ENCODE assay signal across 17 cellular contexts in the genomic region with DNA sequence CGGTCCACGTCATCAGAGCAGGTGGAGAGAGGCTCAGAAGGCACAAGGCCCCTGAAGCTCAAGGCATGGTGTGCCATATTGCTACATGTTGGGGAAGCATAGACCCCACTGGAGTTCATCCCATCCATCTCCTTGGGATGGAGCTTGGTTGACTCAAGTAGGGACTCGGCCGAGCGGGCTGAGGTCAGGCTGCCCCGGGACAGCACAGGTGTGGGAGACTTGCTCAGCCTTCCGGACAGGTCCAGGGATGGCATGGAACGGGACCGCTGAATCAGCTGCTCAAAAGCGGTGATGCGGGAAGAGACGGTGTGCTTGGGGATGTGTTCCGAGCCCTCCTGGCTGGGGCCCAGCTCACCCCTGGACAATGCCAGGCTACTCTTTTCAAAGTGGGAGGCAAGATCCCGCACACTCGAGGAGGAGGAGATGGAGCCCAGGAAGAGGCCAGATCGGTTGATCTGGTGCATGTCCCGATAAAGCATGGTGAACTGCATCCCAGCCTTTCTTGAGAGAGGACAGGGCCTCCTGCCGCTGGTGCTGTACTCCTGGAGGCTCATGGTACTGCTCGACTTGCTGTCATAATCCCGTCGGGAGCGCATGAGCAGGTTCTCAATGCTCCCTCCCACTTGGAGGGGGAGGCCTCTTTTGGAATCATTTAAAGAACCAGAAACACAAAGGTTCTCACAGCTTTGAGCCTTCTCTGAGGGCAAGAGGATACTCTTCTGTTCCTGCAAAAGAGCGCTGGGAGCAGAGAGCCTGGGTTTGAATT.
"Had no signal": no experiment of that assay in that cellular context is flagged by ENCODE, and none has a peak within 500 bp of the region (broad histone marks: within the 10 kb centered on the region; RNA-seq: fewer than 3 reads in every experiment).

No MANE protein-coding gene starts in this region.

- H2AFZ ChIP-seq: hepatocyte had no signal

- H3K9me3 ChIP-seq: sigmoid colon, SJSA1, thoracic aorta, upper lobe of left lung had no signal

- H3K36me3 ChIP-seq: brain microvascular endothelial cell, SJSA1 had no signal

- H3K4me2 ChIP-seq: hepatocyte had no signal

- DNase-seq: activated CD4-positive, alpha-beta T cell treated with anti-CD3 and anti-CD28 coated beads, Interleukin-2, amount 10 ng/mL, durations not matched to agents 7 days and 5 days; activated CD8-positive, alpha-beta T cell treated with anti-CD3 and anti-CD28 coated beads, Interleukin-2, amount 10 ng/mL, durations not matched to agents 7 days and 5 days; activated naive CD4-positive, alpha-beta T cell treated with anti-CD3 and anti-CD28 coated beads, Interleukin-2, amount 50 U/mL, for 16 hours; activated T-cell treated with anti-CD3 and anti-CD28 coated beads, Interleukin-2, amount 50 U/mL, for 4 hours; aorta; brain microvascular endothelial cell; erythroblast; left colon; sigmoid colon; stimulated activated CD4-positive, alpha-beta T cell treated with anti-CD3 and anti-CD28 coated beads, Interleukin-1b, Interleukin-23, amount 100 ng/mL, for 48 hours had no signal

- ATAC-seq: activated CD4-positive, CD25-positive, alpha-beta regulatory T cell treated with anti-CD3 and anti-CD28 coated beads, Interleukin-2, amount 50 U/mL, for 24 hours; activated CD8-positive, alpha-beta T cell treated with anti-CD3 and anti-CD28 coated beads, Interleukin-2, amount 10 ng/mL, durations not matched to agents 7 days and 5 days; activated T-cell treated with anti-CD3 and anti-CD28 coated beads, Interleukin-2, amount 50 U/mL, for 4 hours; left colon had no signal

- H3K27ac ChIP-seq: brain microvascular endothelial cell, hepatocyte, SJSA1, upper lobe of left lung had no signal

- H3K4me3 ChIP-seq: coronary artery, hepatocyte, lung, sigmoid colon, SJSA1, thoracic aorta, upper lobe of left lung had no signal

- H3K27me3 ChIP-seq: brain microvascular endothelial cell, hepatocyte, sigmoid colon, SJSA1, upper lobe of left lung had no signal
